Comparison of ENCODE assay signal across 28 cellular contexts in genomic region chr5:179901915-179902762, GRCh38. TPM values are rescaled to one million over a fixed set of nuclear protein-coding genes. Genes with fewer than 3 reads are reported as not detected.
DNase-seq lines count a peak whose midpoint lies in the region; ATAC-seq and TF ChIP-seq lines count a peak whose summit lies in the region.
"Had no signal": no experiment of that assay in that cellular context is flagged by ENCODE, and none has a peak within 500 bp of the region (broad histone marks: within the 10 kb centered on the region; RNA-seq: fewer than 3 reads in every experiment).

No MANE protein-coding gene starts in this region.

- POLR2A ChIA-PET in PC-9 (lab: Charles Lee; ENCODE audit: unreplicated experiment): no interaction called here

- peaks cover 9 to 19% of the 10 kb centered on the region in 2 donors for H3K36me3 Mint-ChIP-seq in activated naive CD4-positive, alpha-beta T cell treated with anti-CD3 and anti-CD28 coated beads, Interleukin-2, amount 50 U/mL, for 72 hours
- peaks cover 50% of the 10 kb centered on the region for H3K36me3 Mint-ChIP-seq in endodermal cell (ENCODE audit: low read depth)

- 95 to 96% methylated on average over 4 to 15 of the region's 15 CpGs for WGBS in endodermal cell (ENCODE audit: insufficient coverage in 1 of 2, insufficient read length in 1 of 2), 2 experiments
- no CpG with 5 or more reads among the region's 15 CpGs for WGBS in neuronal stem cell (ENCODE audit: extremely low coverage in 2 of 2, insufficient read length in 2 of 2, insufficient replicate concordance in 1 of 2), 2 donors

- no peak for ATAC-seq in activated naive CD4-positive, alpha-beta T cell treated with anti-CD3 and anti-CD28 coated beads, Interleukin-2, amount 50 U/mL, for 72 hours
- ATAC-seq: activated CD8-positive, alpha-beta memory T cell treated with anti-CD3 and anti-CD28 coated beads, Interleukin-2, amount 10 ng/mL, durations not matched to agents 7 days and 5 days; activated T-cell treated with anti-CD3 and anti-CD28 coated beads, Interleukin-2, amount 50 U/mL, for 72 hours; naive thymus-derived CD4-positive, alpha-beta T cell; pancreas had no signal

- no TSS peak for BruUV-seq in PC-9 (replicated peaks; lab: Mats Ljungman, UMichigan)

- intact Hi-C loops in uterus (cut with DNase I; ENCODE audit: low total_unique reads) (no loop called here), PC-9 (cut with micrococcal nuclease; ENCODE audit: unreplicated experiment) (loop anchor here (10.0 kb wide), 2 partner anchors 97 to 167 kb away; partner anchors contain the start of genes MAML1 and MGAT4B)

- peaks cover 24% of the 10 kb centered on the region for H3K79me2 ChIP-seq in PC-9 (ENCODE audit: low read depth)

- H3F3A ChIP-seq in PC-9 (ENCODE audit: insufficient read depth, low read depth): peaks cover 12% of the 10 kb centered on the region

- H2BK12ac ChIP-seq in neuronal stem cell (ENCODE audit: low read length): peak overlapping the region; percentile 7

- no peak overlapping the region for H4K8ac ChIP-seq in neuronal stem cell (ENCODE audit: low read depth, low read length)

- H2AK5ac ChIP-seq in neuronal stem cell (ENCODE audit: low read depth, low read length): no peak overlapping the region

- H4K91ac ChIP-seq in neuronal stem cell (ENCODE audit: low read depth, low read length, poor library complexity): no peak overlapping the region

- H3K4me1 ChIP-seq in endodermal cell (ENCODE audit: control insufficient read depth, insufficient read depth, low read length): no peaks in the 10 kb centered on the region
- peaks cover 6 to 7% of the 10 kb centered on the region in 2 donors for H3K4me1 ChIP-seq in neuronal stem cell (ENCODE audit: control insufficient read depth in 2 of 2, insufficient read depth in 1 of 2, low read depth in 1 of 2, low read length in 2 of 2)
- peaks cover 0 to 8% of the 10 kb centered on the region in 2 donors for H3K4me1 ChIP-seq in uterus
- peaks cover 10% of the 10 kb centered on the region for H3K4me1 ChIP-seq in PC-9 (replicated peaks; ENCODE audit: insufficient read depth)

- H3K36me3 ChIP-seq in endodermal cell (ENCODE audit: control insufficient read depth, insufficient read depth, low read length) (peaks cover 54% of the 10 kb centered on the region), neuronal stem cell (replicated peaks in 1 of 2; ENCODE audit: control insufficient read depth in 2 of 2, insufficient read depth in 2 of 2, low read length in 2 of 2) (peaks cover 31 to 83% of the 10 kb centered on the region in 2 donors), uterus (no peaks in the 10 kb centered on the region), PC-9 (ENCODE audit: low read depth) (peaks cover 11% of the 10 kb centered on the region)

- H3K9me3 Mint-ChIP-seq in activated naive CD4-positive, alpha-beta T cell treated with anti-CD3 and anti-CD28 coated beads, Interleukin-2, amount 50 U/mL, for 72 hours: no peaks in the 10 kb centered on the region
- no peaks in the 10 kb centered on the region for H3K9me3 Mint-ChIP-seq in endodermal cell
- H3K9me3 Mint-ChIP-seq: activated naive CD4-positive, alpha-beta T cell treated with anti-CD3 and anti-CD28 coated beads, Interleukin-2, amount 50 U/mL, for 24 hours; activated T-cell treated with anti-CD3 and anti-CD28 coated beads, Interleukin-2, amount 50 U/mL, for 72 hours; CD4-positive, CD25-positive, alpha-beta regulatory T cell; mesothelial cell of epicardium; naive thymus-derived CD4-positive, alpha-beta T cell had no signal

- H3K9ac ChIP-seq in endodermal cell (ENCODE audit: extremely low read depth, low read length, poor library complexity, severe bottlenecking) (no peak overlapping the region), neuronal stem cell (ENCODE audit: low read depth, low read length, poor library complexity) (peak overlapping the region; percentile 6)
- H3K9ac ChIP-seq: GM23248 had no signal

- no peak overlapping the region for H3K4ac ChIP-seq in neuronal stem cell (ENCODE audit: low read length)

- DNase-seq in activated naive CD4-positive, alpha-beta T cell treated with anti-CD3 and anti-CD28 coated beads, Interleukin-2, amount 50 U/mL, for 72 hours (ENCODE audit: low spot score in 2 of 2): no peak
- no peak for DNase-seq in activated naive CD4-positive, alpha-beta T cell (lab: John Stamatoyannopoulos, UW)
- DNase-seq in endodermal cell: peak; percentile 23
- no peak for DNase-seq in neuronal stem cell (ENCODE audit: low spot score)
- DNase-seq in uterus: no peak
- no peak for DNase-seq in occipital lobe (lab: John Stamatoyannopoulos, UW)
- no peak for DNase-seq in activated naive CD4-positive, alpha-beta T cell treated with anti-CD3 and anti-CD28 coated beads, Interleukin-2, amount 50 U/mL, for 16 hours
- DNase-seq in PC-9: no peak
- DNase-seq: activated CD4-positive, alpha-beta T cell treated with anti-CD3 and anti-CD28 coated beads, Interleukin-2, amount 50 U/mL, for 1 hour; activated CD8-positive, alpha-beta memory T cell treated with anti-CD3 and anti-CD28 coated beads, Interleukin-2, amount 10 ng/mL, durations not matched to agents 7 days and 5 days; activated T-cell treated with anti-CD3 and anti-CD28 coated beads, Interleukin-2, amount 50 U/mL, for 72 hours; caudate nucleus; CD4-positive, CD25-positive, alpha-beta regulatory T cell; GM23248; left ventricle myocardium inferior; naive thymus-derived CD4-positive, alpha-beta T cell; NCI-H1092 treated with DMSO at 0.1 percent for 48 hours; NCI-H187 treated with DMSO at 0.1 percent for 48 hours; NCI-H2171 treated with DMSO at 0.1 percent for 48 hours; NCI-H524 treated with DMSO at 0.1 percent for 48 hours; pancreas; right cardiac atrium; SHP77 treated with DMSO at 0.1 percent for 48 hours; stimulated activated CD4-positive, alpha-beta T cell treated with anti-CD3 and anti-CD28 coated beads, Interleukin-4, amount 100 ng/mL, for 1 hour had no signal

- H3K4me3 Mint-ChIP-seq in endodermal cell: no peak overlapping the region
- H3K4me3 Mint-ChIP-seq: activated CD8-positive, alpha-beta memory T cell treated with anti-CD3 and anti-CD28 coated beads, Interleukin-2, amount 10 ng/mL, durations not matched to agents 7 days and 5 days; activated naive CD4-positive, alpha-beta T cell treated with anti-CD3 and anti-CD28 coated beads, Interleukin-2, amount 50 U/mL, for 24 hours; activated T-cell treated with anti-CD3 and anti-CD28 coated beads, Interleukin-2, amount 50 U/mL, for 72 hours; CD4-positive, CD25-positive, alpha-beta regulatory T cell; mesothelial cell of epicardium; naive thymus-derived CD4-positive, alpha-beta T cell had no signal

- H2BK15ac ChIP-seq in neuronal stem cell (ENCODE audit: low read length): no peak overlapping the region

- no peak for TF ChIP-seq CTCF in endodermal cell (conservative IDR thresholded peaks at IDR 0.05)
- TF ChIP-seq CTCF in uterus (IDR thresholded peaks at IDR 0.05): no peak
- TF ChIP-seq CTCF in PC-9 (conservative IDR thresholded peaks at IDR 0.05): no peak

- H3K18ac ChIP-seq in neuronal stem cell (ENCODE audit: low read length): no peak overlapping the region

- H3K14ac ChIP-seq in neuronal stem cell (ENCODE audit: low read length): peak overlapping the region; percentile 75

- no peaks in the 10 kb centered on the region for H3K4me1 Mint-ChIP-seq in endodermal cell

- no peak overlapping the region for H2AFZ ChIP-seq in neuronal stem cell (ENCODE audit: low read length)
- H2AFZ ChIP-seq in PC-9: no peak overlapping the region
- H2AFZ ChIP-seq: GM23248 had no signal

- H3K9me3 ChIP-seq in endodermal cell (ENCODE audit: control insufficient read depth, low read length): no peaks in the 10 kb centered on the region
- no peaks in the 10 kb centered on the region for H3K9me3 ChIP-seq in neuronal stem cell (replicated peaks in 1 of 2; ENCODE audit: control insufficient read depth in 2 of 2, insufficient read depth in 1 of 2, low read depth in 1 of 2, low read length in 2 of 2)
- no peaks in the 10 kb centered on the region for H3K9me3 ChIP-seq in uterus
- H3K9me3 ChIP-seq in PC-9 (ENCODE audit: insufficient read depth, low read depth): no peaks in the 10 kb centered on the region
- H3K9me3 ChIP-seq: ascending aorta, left ventricle myocardium inferior, pancreas had no signal

- no peak overlapping the region for H2BK5ac ChIP-seq in neuronal stem cell (ENCODE audit: low read length)

- no peaks in the 10 kb centered on the region for H3K27me3 Mint-ChIP-seq in endodermal cell (ENCODE audit: insufficient read depth)
- H3K27me3 Mint-ChIP-seq: activated CD8-positive, alpha-beta memory T cell treated with anti-CD3 and anti-CD28 coated beads, Interleukin-2, amount 10 ng/mL, durations not matched to agents 7 days and 5 days; activated naive CD4-positive, alpha-beta T cell treated with anti-CD3 and anti-CD28 coated beads, Interleukin-2, amount 50 U/mL, for 24 hours; CD4-positive, CD25-positive, alpha-beta regulatory T cell; naive thymus-derived CD4-positive, alpha-beta T cell had no signal

- H3K4me2 ChIP-seq in neuronal stem cell (ENCODE audit: insufficient read depth, low read length, poor library complexity, severe bottlenecking): no peak overlapping the region
- no peak overlapping the region for H3K4me2 ChIP-seq in PC-9

- peaks cover 10% of the 10 kb centered on the region for H3K79me1 ChIP-seq in neuronal stem cell (ENCODE audit: low read depth, low read length)

- peak overlapping the region; percentile 26 for H3K27ac Mint-ChIP-seq in activated naive CD4-positive, alpha-beta T cell treated with anti-CD3 and anti-CD28 coated beads, Interleukin-2, amount 50 U/mL, for 72 hours
- H3K27ac Mint-ChIP-seq in endodermal cell: no peak overlapping the region
- H3K27ac Mint-ChIP-seq: activated CD8-positive, alpha-beta memory T cell treated with anti-CD3 and anti-CD28 coated beads, Interleukin-2, amount 10 ng/mL, durations not matched to agents 7 days and 5 days; activated naive CD4-positive, alpha-beta T cell treated with anti-CD3 and anti-CD28 coated beads, Interleukin-2, amount 50 U/mL, for 24 hours; activated T-cell treated with anti-CD3 and anti-CD28 coated beads, Interleukin-2, amount 50 U/mL, for 72 hours; CD4-positive, CD25-positive, alpha-beta regulatory T cell; mesothelial cell of epicardium had no signal

- no peaks in the 10 kb centered on the region for H3K9me2 ChIP-seq in PC-9 (ENCODE audit: insufficient read depth)

- no peak overlapping the region for H3K4me3 ChIP-seq in endodermal cell (ENCODE audit: low read length)
- peak overlapping the region in 1 of 2 donors; percentile 37 for H3K4me3 ChIP-seq in neuronal stem cell (ENCODE audit: low read length in 2 of 2)
- H3K4me3 ChIP-seq in uterus: no peak overlapping the region
- H3K4me3 ChIP-seq in PC-9: no peak overlapping the region
- H3K4me3 ChIP-seq: ascending aorta, GM23248, left ventricle myocardium inferior, pancreas had no signal

- no peak overlapping the region for H2BK120ac ChIP-seq in neuronal stem cell (ENCODE audit: low read depth, low read length)

- H3K27ac ChIP-seq in endodermal cell (ENCODE audit: low read depth, low read length) (no peak overlapping the region), neuronal stem cell (replicated peaks; ENCODE audit: low read length) (no peak overlapping the region), uterus (peak overlapping the region; percentile 35 to 45), PC-9 (no peak overlapping the region)
- H3K27ac ChIP-seq: 22Rv1, ascending aorta, GM23248, left ventricle myocardium inferior, pancreas had no signal

- CTCF ChIA-PET in PC-9 (lab: Charles Lee): no interaction called here

- H4K20me1 ChIP-seq in PC-9 (ENCODE audit: insufficient read depth): peaks cover 6% of the 10 kb centered on the region; the same call in 1 of the 2 replicates

- no peaks in the 10 kb centered on the region for H3K27me3 ChIP-seq in endodermal cell (ENCODE audit: control insufficient read depth, insufficient read depth, low read length, poor library complexity, severe bottlenecking)
- no peaks in the 10 kb centered on the region for H3K27me3 ChIP-seq in neuronal stem cell (ENCODE audit: control insufficient read depth in 3 of 3, insufficient read depth in 3 of 3, low read depth in 1 of 3, low read length in 3 of 3)
- H3K27me3 ChIP-seq in uterus: no peaks in the 10 kb centered on the region
- H3K27me3 ChIP-seq in PC-9 (ENCODE audit: insufficient read depth, low read depth): no peaks in the 10 kb centered on the region
- H3K27me3 ChIP-seq: ascending aorta, pancreas had no signal

- TF ChIP-seq POLR2A in uterus (IDR thresholded peaks at IDR 0.05): no peak

- peak overlapping the region; percentile 10 for H3K23ac ChIP-seq in neuronal stem cell (ENCODE audit: low read depth, low read length, poor library complexity)

RNA-seq across cellular contexts. Expression of gene TBC1D9B, which starts 5.6 kb away (rescaled TPM):
- 100 to 1,000 TPM in 1 of 2 donors, 10 to 100 TPM in 1; 21.2 to 153 TPM for total RNA-seq in activated naive CD4-positive, alpha-beta T cell treated with anti-CD3 and anti-CD28 coated beads, Interleukin-2, amount 50 U/mL, for 72 hours
- total RNA-seq in endodermal cell (100 to 1,000 TPM; 118 to 127 TPM), uterus (1,000 to 10,000 TPM in 1 of 4 donors, 100 to 1,000 TPM in 1, 10 to 100 TPM in 2; 58.8 to 2,513 (median 108) TPM), occipital lobe (23.9 TPM), PC-9 (2021) (118 and 148 TPM in 2 replicates)
- polyA plus RNA-seq in endodermal cell (2013, experiment 1 of 2): 74.4 TPM
- 68.1 TPM for polyA plus RNA-seq in endodermal cell (2013, experiment 2 of 2)
- polyA plus RNA-seq in neuronal stem cell (2013, experiment 1 of 2): 41.1 TPM
- polyA plus RNA-seq in neuronal stem cell (2013, experiment 2 of 2): 39.6 TPM

RNA-seq across cellular contexts. Expression of gene MRNIP, which starts 43.5 kb away (rescaled TPM):
- 10 to 100 TPM; 15.0 to 25.1 TPM for total RNA-seq in activated naive CD4-positive, alpha-beta T cell treated with anti-CD3 and anti-CD28 coated beads, Interleukin-2, amount 50 U/mL, for 72 hours
- total RNA-seq in endodermal cell (10 to 100 TPM; 45.8 to 55.3 TPM), uterus (100 to 1,000 TPM in 1 of 4 donors, 10 to 100 TPM in 3; 16.8 to 138 (median 61.6) TPM), occipital lobe (26.7 TPM), PC-9 (2021) (39.9 and 54.0 TPM in 2 replicates)
- 34.7 TPM for polyA plus RNA-seq in endodermal cell (2013, experiment 1 of 2)
- polyA plus RNA-seq in endodermal cell (2013, experiment 2 of 2): 32.0 TPM
- polyA plus RNA-seq in neuronal stem cell (2013, experiment 1 of 2): 39.6 TPM
- 39.2 TPM for polyA plus RNA-seq in neuronal stem cell (2013, experiment 2 of 2)

Comparison
In these comparisons a context has a peak if more than half of its experiments do, and no peak if none do; other contexts are left out.
1. H3K27ac ChIP-seq: peak in uterus (2 of 2); none in endodermal cell (single experiment), neuronal stem cell (single experiment) and PC-9 (single experiment).